Comparison of ENCODE assay signal across 8 cellular contexts in genomic region chr2:85066874-85067351, GRCh38.
DNase-seq lines count a peak whose midpoint lies in the region; ATAC-seq, FAIRE-seq and TF ChIP-seq lines count a peak whose summit lies in the region.

No MANE protein-coding gene starts in this region.

- intact Hi-C loops in psoas muscle (cut with DNase I) = loop anchor here (1.0 to 5.0 kb wide), 3 partner anchors 220 to 231 kb away; no protein-coding TSS in a partner anchor

- ATAC-seq in psoas muscle (peak; percentile 67 to 92 (median 84)), HG02571 (IDR thresholded peaks at IDR 0.05; ENCODE audit: unreplicated experiment) (no peak)

- DNase-seq in NCI-H1436 (lab: John Stamatoyannopoulos, UW) (peak; percentile 79), NCI-H1436 treated with DMSO at 0.1 percent for 48 hours (lab: John Stamatoyannopoulos, UW) (no peak), HuH-7 (ENCODE audit: low spot score) (peak; percentile 75), RCC 7860 (ENCODE audit: low spot score) (peak; percentile 33), amygdala (lab: John Stamatoyannopoulos, UW) (peak in 52 of 56 donors; percentile 2 to 71 (median 37)), right atrium auricular region (ENCODE audit: low spot score) (peak; percentile 89), psoas muscle (peak; percentile 78 to 85)

- H3K27me3 ChIP-seq in right atrium auricular region (no peaks in the 10 kb centered on the region), psoas muscle (ENCODE audit: insufficient read depth in 3 of 3, low read length in 2 of 3) (peaks cover 0 to 6% (median 0%) of the 10 kb centered on the region in 3 donors)

- no peak overlapping the region for H3K27ac ChIP-seq in right atrium auricular region
- H3K27ac ChIP-seq in psoas muscle = no peak overlapping the region

- H3K9me3 ChIP-seq in right atrium auricular region (no peaks in the 10 kb centered on the region), psoas muscle (no peaks in the 10 kb centered on the region)

- H3K36me3 ChIP-seq in right atrium auricular region (no peaks in the 10 kb centered on the region), psoas muscle (ENCODE audit: insufficient read depth in 1 of 2, low read depth in 1 of 2) (no peaks in the 10 kb centered on the region)

- TF ChIP-seq CTCF in right atrium auricular region (IDR thresholded peaks at IDR 0.05) = peak; percentile 73 to 88
- TF ChIP-seq CTCF in psoas muscle (IDR thresholded peaks at IDR 0.05) = peak; percentile 87

- H3K4me3 ChIP-seq in right atrium auricular region (peak overlapping the region; percentile 30 to 39), psoas muscle (peak overlapping the region; percentile 42)

- FAIRE-seq in RCC 7860 (lab: Jason Lieb, UNC) = no peak

- 3 to 5% (median 4%) methylated on average over 19 of the region's 19 CpGs for WGBS in psoas muscle, 3 donors

- H3K4me1 ChIP-seq in right atrium auricular region (no peaks in the 10 kb centered on the region), psoas muscle (no peaks in the 10 kb centered on the region)
